ENCODE assay signal across 12 cellular contexts in genomic region chr18:74457743-74458465, GRCh38.
DNase-seq lines count a peak whose midpoint lies in the region; ATAC-seq lines count a peak whose summit lies in the region.
"Had no signal": no experiment of that assay in that cellular context is flagged by ENCODE, and none has a peak within 500 bp of the region (broad histone marks: within the 10 kb centered on the region; RNA-seq: fewer than 3 reads in every experiment).

No MANE protein-coding gene starts in this region.

- peak overlapping the region; percentile 96 for H3K27ac ChIP-seq in angular gyrus (ENCODE audit: low read depth, low read length)
- H3K27ac ChIP-seq: brain microvascular endothelial cell had no signal

- no peaks in the 10 kb centered on the region for H3K9me3 ChIP-seq in iPS-18c (ENCODE audit: control insufficient read depth, insufficient read depth, low read length)

- H3K27me3 Mint-ChIP-seq in stimulated activated naive B cell treated with anti-CD40 and anti-IgM and Interleukin-4, amounts not matched to agents 10 μg/mL and 1 μg/mL and 100 μg/mL, for 72 hours, result peaks cover 42 to 59% of the 10 kb centered on the region in 2 donors

- no peaks in the 10 kb centered on the region for H3K36me3 Mint-ChIP-seq in stimulated activated naive B cell treated with anti-CD40 and anti-IgM and Interleukin-4, amounts not matched to agents 10 μg/mL and 1 μg/mL and 100 μg/mL, for 72 hours

- peaks cover 4 to 33% of the 10 kb centered on the region in 2 donors for H3K4me1 Mint-ChIP-seq in stimulated activated naive B cell treated with anti-CD40 and anti-IgM and Interleukin-4, amounts not matched to agents 10 μg/mL and 1 μg/mL and 100 μg/mL, for 72 hours

- ATAC-seq in stimulated activated naive B cell treated with anti-CD40 and anti-IgM and Interleukin-4, amounts not matched to agents 10 μg/mL and 1 μg/mL and 100 μg/mL, for 72 hours (replicated peaks), result no peak

- H3K4me3 Mint-ChIP-seq in stimulated activated naive B cell treated with anti-CD40 and anti-IgM and Interleukin-4, amounts not matched to agents 10 μg/mL and 1 μg/mL and 100 μg/mL, for 72 hours, result peak overlapping the region; percentile 79 to 83

- H3K27ac Mint-ChIP-seq in stimulated activated naive B cell treated with anti-CD40 and anti-IgM and Interleukin-4, amounts not matched to agents 10 μg/mL and 1 μg/mL and 100 μg/mL, for 72 hours, result peak overlapping the region; percentile 52

- peak; percentile 51 for DNase-seq in NCI-H146 (lab: John Stamatoyannopoulos, UW)
- no peak for DNase-seq in NCI-H146 treated with DMSO at 0.1 percent for 48 hours (lab: John Stamatoyannopoulos, UW; ENCODE audit: unreplicated experiment)
- DNase-seq in stimulated activated naive B cell treated with anti-CD40 and anti-IgM and Interleukin-4, amounts not matched to agents 10 μg/mL and 1 μg/mL and 100 μg/mL, for 72 hours, result no peak
- DNase-seq in islet precursor cell, result no peak
- DNase-seq in central memory CD4-positive, alpha-beta T cell, result no peak
- DNase-seq in activated CD8-positive, alpha-beta memory T cell treated with anti-CD3 and anti-CD28 coated beads, Interleukin-2, amount 50 U/mL, for 48 hours, result no peak
- DNase-seq: 8988T; activated CD8-positive, alpha-beta memory T cell treated with anti-CD3 and anti-CD28 coated beads for 24 hours; brain microvascular endothelial cell; T-helper 1 cell had no signal

- H3K9me3 Mint-ChIP-seq in stimulated activated naive B cell treated with anti-CD40 and anti-IgM and Interleukin-4, amounts not matched to agents 10 μg/mL and 1 μg/mL and 100 μg/mL, for 72 hours, result no peaks in the 10 kb centered on the region

- H3K4me3 ChIP-seq in iPS-18c (ENCODE audit: insufficient read depth, low read depth, low read length), result peak overlapping the region; percentile 20; the same call in 1 of the 2 replicates
